ENCODE assay signal across 27 cellular contexts in the genomic region with DNA sequence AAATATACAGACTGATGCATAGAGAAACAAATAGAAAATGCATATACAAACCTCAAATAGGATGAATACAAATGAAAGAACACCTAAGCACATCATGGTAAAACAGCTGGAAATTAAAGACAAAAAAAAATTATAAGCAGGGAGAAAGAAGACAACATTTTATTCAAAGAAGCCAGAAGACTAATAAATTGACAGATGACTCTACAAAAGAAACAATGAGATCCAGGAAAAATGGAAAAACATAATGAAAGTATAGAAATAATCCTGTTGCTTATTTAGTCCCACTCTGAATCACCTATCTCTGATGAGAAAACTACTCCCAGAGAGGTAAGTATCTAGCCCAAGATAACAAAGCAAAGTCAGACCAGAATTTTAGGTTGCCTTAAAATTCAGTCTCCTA.
"Had no signal": no experiment of that assay in that cellular context is flagged by ENCODE, and none has a peak within 500 bp of the region (broad histone marks: within the 10 kb centered on the region; RNA-seq: fewer than 3 reads in every experiment).

No MANE protein-coding gene starts in this region.

- H3K4me1 ChIP-seq: neural progenitor cell, parathyroid adenoma, psoas muscle, spleen, testis, tibial artery, transverse colon, upper lobe of right lung, uterus had no signal

- H2AFZ ChIP-seq: neural progenitor cell, parathyroid adenoma had no signal

- H3K36me3 ChIP-seq: neural progenitor cell, ovary, spleen, suprapubic skin, tibial artery, transverse colon, upper lobe of right lung, uterus had no signal

- H3K4me2 ChIP-seq: neural progenitor cell, smooth muscle cell had no signal

- DNase-seq: naive thymus-derived CD8-positive, alpha-beta T cell; nephron progenitor cell; occipital lobe; ovary; posterior cingulate gyrus; psoas muscle; right cardiac atrium; spleen; stimulated activated CD4-positive, alpha-beta T cell treated with anti-CD3 and anti-CD28 coated beads, Interleukin-12 subunit alpha, Interleukin-12 subunit beta, amount 100 ng/mL, for 4 hours; stimulated activated CD4-positive, alpha-beta T cell treated with anti-CD3 and anti-CD28 coated beads, Interleukin-1b, Interleukin-23, amount 100 ng/mL, for 48 hours; stimulated activated CD4-positive, alpha-beta T cell treated with anti-CD3 and anti-CD28 coated beads, Interleukin-4, amount 100 ng/mL, for 1 hour; stimulated activated CD4-positive, alpha-beta T cell treated with anti-CD3 and anti-CD28 coated beads, Interleukin-4, amount 100 ng/mL, for 4 hours; stimulated activated CD8-positive, alpha-beta memory T cell treated with anti-CD3 and anti-CD28 coated beads, Interleukin-4, amount 100 ng/mL, for 48 hours; stimulated activated naive CD4-positive, alpha-beta T cell; stimulated activated naive CD8-positive, alpha-beta T cell treated with anti-CD3 and anti-CD28 coated beads, Interleukin-15, amount 100 ng/mL, for 72 hours; stimulated activated naive CD8-positive, alpha-beta T cell treated with anti-CD3 and anti-CD28 coated beads, Interleukin-15, Interleukin-2, amounts not matched to agents 100 U/mL and 50 U/mL, for 24 hours; substantia nigra; testis; tibial artery; transverse colon; upper lobe of right lung; uterus had no signal

- H3K27me3 ChIP-seq: neural progenitor cell, ovary, spleen, suprapubic skin, testis, tibial artery, transverse colon, upper lobe of right lung, uterus had no signal

- H3K4me3 ChIP-seq: neural progenitor cell, ovary, psoas muscle, skin epidermis, smooth muscle cell, spleen, suprapubic skin, testis, tibial artery, transverse colon, upper lobe of right lung, uterus had no signal

- H3K9ac ChIP-seq: neural progenitor cell, parathyroid adenoma had no signal

- H3K27ac ChIP-seq: neural progenitor cell, ovary, parathyroid adenoma, psoas muscle, skin epidermis, spleen, suprapubic skin, testis, tibial artery, transverse colon, upper lobe of right lung, uterus had no signal

- H3K9me3 ChIP-seq: ovary, psoas muscle, suprapubic skin, testis, tibial artery, upper lobe of right lung, uterus had no signal

- H3K79me2 ChIP-seq: parathyroid adenoma had no signal
